ENCODE assay signal across 8 cellular contexts in genomic region chr19:4524808-4525562, GRCh38. TPM values are rescaled to one million over a fixed set of nuclear protein-coding genes. Genes with fewer than 3 reads are reported as not detected.
DNase-seq lines count a peak whose midpoint lies in the region; ATAC-seq and TF ChIP-seq lines count a peak whose summit lies in the region.

No MANE protein-coding gene starts in this region.

- H3K4me3 Mint-ChIP-seq in activated CD8-positive, alpha-beta T cell treated with anti-CD3 and anti-CD28 coated beads for 36 hours = no peak overlapping the region
- no peak overlapping the region for H3K4me3 Mint-ChIP-seq in endothelial cell (ENCODE audit: unreplicated experiment)
- peak overlapping the region; percentile 52 for H3K4me3 Mint-ChIP-seq in neural progenitor cell

- no peaks in the 10 kb centered on the region for H3K36me3 Mint-ChIP-seq in activated CD8-positive, alpha-beta T cell treated with anti-CD3 and anti-CD28 coated beads for 36 hours (ENCODE audit: low read depth)
- H3K36me3 Mint-ChIP-seq in endothelial cell (ENCODE audit: low read depth, unreplicated experiment) (no peaks in the 10 kb centered on the region), neural progenitor cell (no peaks in the 10 kb centered on the region)

- TF ChIP-seq CTCF in NB4 (IDR thresholded peaks at IDR 0.05; ENCODE audit: low read depth, low read length) = peak; percentile 73
- TF ChIP-seq CTCF in activated CD8-positive, alpha-beta T cell treated with anti-CD3 and anti-CD28 coated beads for 36 hours (IDR thresholded peaks at IDR 0.05) = peak; percentile 71
- peak; percentile 54 for TF ChIP-seq CTCF in endothelial cell (IDR thresholded peaks at IDR 0.05; ENCODE audit: unreplicated experiment)
- peak; percentile 76 for TF ChIP-seq CTCF in neural progenitor cell (IDR thresholded peaks at IDR 0.05)
- peak; percentile 48 to 70 for TF ChIP-seq CTCF in tibial artery (IDR thresholded peaks at IDR 0.05)

- CTCF ChIA-PET in activated CD8-positive, alpha-beta T cell treated with anti-CD3 and anti-CD28 coated beads for 36 hours (lab: Charles Lee) = interaction anchor here (0.7 to 3.2 kb wide), 26 partner anchors 10 to 266 kb away, joined by 3 to 39 read pairs (median 4); partner anchors contain the start of genes FEM1A, LRG1, PLIN5 and SEMA6B

- no peak overlapping the region for H3K4me2 ChIP-seq in neural progenitor cell

- POLR2A ChIA-PET in activated CD8-positive, alpha-beta T cell treated with anti-CD3 and anti-CD28 coated beads for 36 hours (lab: Charles Lee) = no interaction called here

- peak; percentile 94 for ATAC-seq in activated CD8-positive, alpha-beta T cell treated with anti-CD3 and anti-CD28 coated beads for 36 hours
- no peak for ATAC-seq in HG03565 (IDR thresholded peaks at IDR 0.05; ENCODE audit: unreplicated experiment)

- H3K27ac Mint-ChIP-seq in activated CD8-positive, alpha-beta T cell treated with anti-CD3 and anti-CD28 coated beads for 36 hours = no peak overlapping the region
- H3K27ac Mint-ChIP-seq in endothelial cell (ENCODE audit: unreplicated experiment) (no peak overlapping the region), neural progenitor cell (no peak overlapping the region)

- H3K9ac ChIP-seq in neural progenitor cell = no peak overlapping the region

- H3K9me3 ChIP-seq in neural progenitor cell (ENCODE audit: low read depth) (no peaks in the 10 kb centered on the region), tibial artery (no peaks in the 10 kb centered on the region)

- H3K36me3 ChIP-seq in neural progenitor cell (no peaks in the 10 kb centered on the region), tibial artery (no peaks in the 10 kb centered on the region)

- no peak overlapping the region for H3K4me3 ChIP-seq in NB4 (ENCODE audit: low read depth, low read length)
- H3K4me3 ChIP-seq in neural progenitor cell = no peak overlapping the region
- no peak overlapping the region for H3K4me3 ChIP-seq in tibial artery

- no peaks in the 10 kb centered on the region for H3K79me2 ChIP-seq in neural progenitor cell (ENCODE audit: low read depth)

- H3K9me3 Mint-ChIP-seq in activated CD8-positive, alpha-beta T cell treated with anti-CD3 and anti-CD28 coated beads for 36 hours = no peaks in the 10 kb centered on the region
- H3K9me3 Mint-ChIP-seq in endothelial cell (ENCODE audit: unreplicated experiment) (no peaks in the 10 kb centered on the region), neural progenitor cell (peaks cover 1% of the 10 kb centered on the region)

- H2AFZ ChIP-seq in neural progenitor cell (replicated peaks) = no peak overlapping the region

- H3K27ac ChIP-seq in neural progenitor cell = no peak overlapping the region
- no peak overlapping the region for H3K27ac ChIP-seq in tibial artery

- peaks cover 3% of the 10 kb centered on the region for H4K20me1 ChIP-seq in neural progenitor cell (ENCODE audit: low read depth)

- no peaks in the 10 kb centered on the region for H3F3A ChIP-seq in neural progenitor cell (ENCODE audit: low read depth)

- TF ChIP-seq POLR2A in NB4 (IDR thresholded peaks at IDR 0.05; ENCODE audit: extremely low read depth, insufficient read length) = no peak

- no peaks in the 10 kb centered on the region for H3K4me1 Mint-ChIP-seq in activated CD8-positive, alpha-beta T cell treated with anti-CD3 and anti-CD28 coated beads for 36 hours (ENCODE audit: low read depth)
- H3K4me1 Mint-ChIP-seq in endothelial cell (ENCODE audit: unreplicated experiment) (peaks cover 2% of the 10 kb centered on the region), neural progenitor cell (no peaks in the 10 kb centered on the region)

- intact Hi-C loops in activated CD8-positive, alpha-beta T cell treated with anti-CD3 and anti-CD28 coated beads for 36 hours (cut with micrococcal nuclease) = no loop called here
- intact Hi-C loops in tibial artery (cut with DNase I; ENCODE audit: low total_unique reads) = loop anchor here (5.0 kb wide), 1 partner anchor 258 kb away; no protein-coding TSS in a partner anchor

- peaks cover 7% of the 10 kb centered on the region for H3K27me3 ChIP-seq in neural progenitor cell
- H3K27me3 ChIP-seq in tibial artery = peaks cover 0 to 38% of the 10 kb centered on the region in 2 donors

- no peaks in the 10 kb centered on the region for H3K27me3 Mint-ChIP-seq in activated CD8-positive, alpha-beta T cell treated with anti-CD3 and anti-CD28 coated beads for 36 hours
- H3K27me3 Mint-ChIP-seq in endothelial cell (ENCODE audit: unreplicated experiment) = peaks cover 9% of the 10 kb centered on the region
- H3K27me3 Mint-ChIP-seq in neural progenitor cell (ENCODE audit: insufficient read depth, low read depth) = peaks cover 11% of the 10 kb centered on the region

- DNase-seq in NCI-H1105 treated with DMSO at 0.1 percent for 48 hours (lab: John Stamatoyannopoulos, UW) (peak; percentile 19), NCI-H1105 (lab: John Stamatoyannopoulos, UW) (no peak), NB4 (ENCODE audit: low read depth) (peak; percentile 61), endothelial cell (ENCODE audit: low spot score) (peak; percentile 77), neural progenitor cell (ENCODE audit: low spot score) (peak; percentile 61), tibial artery (peak in 1 of 2 donors; percentile 45)
- peak; percentile 84 for DNase-seq in activated CD8-positive, alpha-beta T cell treated with anti-CD3 and anti-CD28 coated beads for 36 hours

- H3K4me1 ChIP-seq in neural progenitor cell (no peaks in the 10 kb centered on the region), tibial artery (no peaks in the 10 kb centered on the region)

RNA-seq across cellular contexts. Expression of gene PLIN4, which starts 6.7 kb away (rescaled TPM):
- under 1 TPM in 1 of 2 experiments, not detected in 1; 0.05 TPM for total RNA-seq in activated CD8-positive, alpha-beta T cell treated with anti-CD3 and anti-CD28 coated beads for 36 hours
- total RNA-seq in endothelial cell (ENCODE audit: unreplicated experiment) = 0.13 TPM
- total RNA-seq in neural progenitor cell (ENCODE audit: low replicate concordance) = 0.15 TPM in 1 of 2 replicates, not detected in the other

RNA-seq across cellular contexts. Expression of gene PLIN5, which starts 10.0 kb away (rescaled TPM):
- under 1 TPM in 1 of 2 experiments, not detected in 1; 0.27 TPM for total RNA-seq in activated CD8-positive, alpha-beta T cell treated with anti-CD3 and anti-CD28 coated beads for 36 hours
- total RNA-seq in endothelial cell (ENCODE audit: unreplicated experiment) (0.64 TPM), neural progenitor cell (ENCODE audit: low replicate concordance) (1.2 and 5.1 TPM in 2 replicates)

RNA-seq across cellular contexts. Expression of gene LRG1, which starts 14.9 kb away (rescaled TPM):
- total RNA-seq in activated CD8-positive, alpha-beta T cell treated with anti-CD3 and anti-CD28 coated beads for 36 hours = under 1 TPM in 1 of 2 experiments, not detected in 1; 0.09 TPM
- 2.2 TPM for total RNA-seq in endothelial cell (ENCODE audit: unreplicated experiment)
- total RNA-seq in neural progenitor cell (ENCODE audit: low replicate concordance) = 0.19 TPM in 1 of 2 replicates, not detected in the other

RNA-seq across cellular contexts. Expression of gene SEMA6B, which starts 34.5 kb away (rescaled TPM):
- total RNA-seq in activated CD8-positive, alpha-beta T cell treated with anti-CD3 and anti-CD28 coated beads for 36 hours = not detected
- total RNA-seq in endothelial cell (ENCODE audit: unreplicated experiment) (43.7 TPM), neural progenitor cell (ENCODE audit: low replicate concordance) (22.6 and 82.3 TPM in 2 replicates)

RNA-seq across cellular contexts. Expression of gene HDGFL2, which starts 52.9 kb away (rescaled TPM):
- 10 to 100 TPM; 37.5 to 44.0 TPM for total RNA-seq in activated CD8-positive, alpha-beta T cell treated with anti-CD3 and anti-CD28 coated beads for 36 hours
- total RNA-seq in endothelial cell (ENCODE audit: unreplicated experiment) = 107 TPM
- total RNA-seq in neural progenitor cell (ENCODE audit: low replicate concordance) = 36.0 and 166 TPM in 2 replicates
